ENCODE assay signal across 16 cellular contexts in the genomic region with DNA sequence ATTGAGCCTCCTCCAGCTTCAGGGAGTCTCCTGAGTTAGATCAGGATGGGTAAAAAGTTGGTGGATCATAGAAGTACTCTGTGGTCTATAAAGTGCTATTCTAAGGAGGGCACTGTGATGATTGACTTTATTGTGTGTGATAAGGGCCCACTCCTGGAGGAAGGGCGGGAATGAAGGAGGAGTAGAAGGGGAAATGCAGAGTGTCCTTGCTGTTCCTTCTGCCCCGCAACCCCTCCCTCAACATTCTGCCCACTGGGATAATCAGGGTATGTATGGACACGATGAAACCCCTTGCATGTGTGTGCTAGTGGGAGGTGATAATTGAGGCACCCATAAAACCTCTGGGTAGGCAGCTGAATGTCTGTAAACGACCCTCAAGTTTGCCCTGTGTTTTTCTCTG.
DNase-seq lines count a peak whose midpoint lies in the region; TF ChIP-seq lines count a peak whose summit lies in the region.
"Had no signal": no experiment of that assay in that cellular context is flagged by ENCODE, and none has a peak within 500 bp of the region (broad histone marks: within the 10 kb centered on the region; RNA-seq: fewer than 3 reads in every experiment).

No MANE protein-coding gene starts in this region.

- in situ Hi-C loops in mammary epithelial cell (cut with MboI; ENCODE audit: low sequenced_read_pairs in 2 of 2) (no loop called here), ACHN (cut with HindIII; ENCODE audit: low pct_ligation_motif_present, low pct_unique_long_range_greater_than_20kb, low sequenced_read_pairs) (no loop called here)

- no peak overlapping the region for H3K9ac ChIP-seq in mammary epithelial cell (ENCODE audit: insufficient read depth, low read length)
- H3K9ac ChIP-seq: BLaER1 treated with 17β-estradiol and CSF1 and Interleukin-3, amounts not matched to agents 10 nM and 100 nM had no signal

- H3K9me3 Mint-ChIP-seq in nephron: no peaks in the 10 kb centered on the region
- H3K9me3 Mint-ChIP-seq: CD8-positive, alpha-beta T cell; IgD-negative memory B cell had no signal

- H3K9me3 ChIP-seq in mammary epithelial cell (replicated peaks; ENCODE audit: insufficient read depth, low read length): no peaks in the 10 kb centered on the region
- H3K9me3 ChIP-seq: BLaER1 treated with 17β-estradiol and CSF1 and Interleukin-3, amounts not matched to agents 10 nM and 100 nM had no signal

- H3K36me3 Mint-ChIP-seq in nephron (ENCODE audit: low read depth): no peaks in the 10 kb centered on the region
- H3K36me3 Mint-ChIP-seq: CD8-positive, alpha-beta T cell; IgD-negative memory B cell had no signal

- H2AFZ ChIP-seq in mammary epithelial cell (ENCODE audit: low read depth, low read length): peak overlapping the region; percentile 2

- no peak overlapping the region for H3K4me2 ChIP-seq in mammary epithelial cell (ENCODE audit: insufficient read depth, low read depth, low read length)
- H3K4me2 ChIP-seq: A549; BLaER1 treated with 17β-estradiol and CSF1 and Interleukin-3, amounts not matched to agents 10 nM and 100 nM had no signal

- H3K4me1 ChIP-seq in mammary epithelial cell (ENCODE audit: insufficient read depth, low read length): peaks cover 6% of the 10 kb centered on the region
- H3K4me1 ChIP-seq: BLaER1 treated with 17β-estradiol and CSF1 and Interleukin-3, amounts not matched to agents 10 nM and 100 nM had no signal

- H3K79me2 ChIP-seq in mammary epithelial cell (ENCODE audit: insufficient read depth, low read length): no peaks in the 10 kb centered on the region

- H4K20me1 ChIP-seq in mammary epithelial cell (ENCODE audit: insufficient read depth, low read length): no peaks in the 10 kb centered on the region
- H4K20me1 ChIP-seq: BLaER1 treated with 17β-estradiol and CSF1 and Interleukin-3, amounts not matched to agents 10 nM and 100 nM had no signal

- intact Hi-C loops in mammary epithelial cell (cut with micrococcal nuclease) (no loop called here), dorsolateral prefrontal cortex (cut with DNase I) (loop anchor here (5.0 kb wide), 1 partner anchor 63 kb away; no protein-coding TSS in a partner anchor)

- H3K27me3 ChIP-seq in mammary epithelial cell (ENCODE audit: insufficient read depth, low read length) (no peaks in the 10 kb centered on the region), dorsolateral prefrontal cortex (no peaks in the 10 kb centered on the region)
- H3K27me3 ChIP-seq: BLaER1 treated with 17β-estradiol and CSF1 and Interleukin-3, amounts not matched to agents 10 nM and 100 nM had no signal

- 82% methylated on average over 4 of the region's 4 CpGs for WGBS in mammary epithelial cell (ENCODE audit: low coverage, missing lambda C conversion rate)

- DNase-seq in mammary epithelial cell (no peak), dorsolateral prefrontal cortex (no peak), substantia nigra (lab: John Stamatoyannopoulos, UW) (no peak), foreskin fibroblast (no peak), ACHN (no peak), DMS153 treated with DMSO at 0.1 percent for 48 hours (lab: John Stamatoyannopoulos, UW; ENCODE audit: unreplicated experiment) (no peak), LoVo (ENCODE audit: low spot score) (no peak)
- DNase-seq: Calu3; CD8-positive, alpha-beta T cell; DMS 273 treated with DMSO at 0.1 percent for 48 hours; H9 had no signal

- dilution Hi-C loops in mammary epithelial cell (cut with HindIII; ENCODE audit: low sequenced_read_pairs): no loop called here

- H3K27ac ChIP-seq in mammary epithelial cell (ENCODE audit: insufficient read depth, low read depth, low read length) (no peak overlapping the region), dorsolateral prefrontal cortex (peak overlapping the region; percentile 11 to 100 (median 97)), substantia nigra (ENCODE audit: low read depth, low read length, poor library complexity, severe bottlenecking) (peak overlapping the region; percentile 99)
- H3K27ac ChIP-seq: A549; BLaER1 treated with 17β-estradiol and CSF1 and Interleukin-3, amounts not matched to agents 10 nM and 100 nM had no signal

- TF ChIP-seq CTCF in mammary epithelial cell (conservative IDR thresholded peaks at IDR 0.05 in 1 of 2, IDR thresholded peaks at IDR 0.05 in 1 of 2; ENCODE audit: extremely low read depth in 1 of 2, insufficient read depth in 1 of 2, low read depth in 1 of 2, low read length in 2 of 2) (no peak), dorsolateral prefrontal cortex (IDR thresholded peaks at IDR 0.05 in 54 of 56, conservative IDR thresholded peaks at IDR 0.05 in 2 of 56; ENCODE audit: low read depth in 1 of 56, partially characterized antibody in 56 of 56) (no peak), nephron (IDR thresholded peaks at IDR 0.05; ENCODE audit: unreplicated experiment in 3 of 3) (no peak), foreskin fibroblast (IDR thresholded peaks at IDR 0.05; ENCODE audit: low read depth, low read length) (no peak)

- CTCF ChIA-PET in mammary epithelial cell (lab: Charles Lee; ENCODE audit: low non-redundant PET): no interaction called here

- H3K27ac Mint-ChIP-seq in nephron: peak overlapping the region in 2 of 3 experiments; percentile 38 to 44
- H3K27ac Mint-ChIP-seq: B cell; CD8-positive, alpha-beta T cell; H9; IgD-negative memory B cell had no signal

- no peaks in the 10 kb centered on the region for H3K36me3 ChIP-seq in mammary epithelial cell (ENCODE audit: insufficient read depth, low read length)
- H3K36me3 ChIP-seq: BLaER1 treated with 17β-estradiol and CSF1 and Interleukin-3, amounts not matched to agents 10 nM and 100 nM had no signal

- H3K4me1 Mint-ChIP-seq in nephron: peaks cover 4% of the 10 kb centered on the region
- H3K4me1 Mint-ChIP-seq: B cell, IgD-negative memory B cell had no signal

- H3K4me3 ChIP-seq in mammary epithelial cell (replicated peaks in 1 of 3; ENCODE audit: insufficient read depth in 1 of 3, low read depth in 2 of 3, low read length in 3 of 3): no peak overlapping the region
- H3K4me3 ChIP-seq in dorsolateral prefrontal cortex: peak overlapping the region in 5 of 59 donors; percentile 3 to 35 (median 25)
- H3K4me3 ChIP-seq in foreskin fibroblast (ENCODE audit: low read depth in 1 of 2, low read length in 2 of 2): no peak overlapping the region
- H3K4me3 ChIP-seq: A549; BLaER1 treated with 17β-estradiol and CSF1 and Interleukin-3, amounts not matched to agents 10 nM and 100 nM had no signal

- no peaks in the 10 kb centered on the region for H3K27me3 Mint-ChIP-seq in nephron (ENCODE audit: low read depth)

- BruUV-seq in mammary epithelial cell (replicated peaks; lab: Mats Ljungman, UMichigan): no TSS peak

- H3K4me3 Mint-ChIP-seq in nephron: no peak overlapping the region
- H3K4me3 Mint-ChIP-seq: B cell; CD8-positive, alpha-beta T cell; H9; IgD-negative memory B cell had no signal
